In genomic region chr22:24137595-24137994, GRCh38 we compare ENCODE assay signal across 17 cellular contexts. TPM values are rescaled to one million over a fixed set of nuclear protein-coding genes. Genes with fewer than 3 reads are reported as not detected.
DNase-seq lines count a peak whose midpoint lies in the region; TF ChIP-seq lines count a peak whose summit lies in the region.
"Had no signal": no experiment of that assay in that cellular context is flagged by ENCODE, and none has a peak within 500 bp of the region (broad histone marks: within the 10 kb centered on the region; RNA-seq: fewer than 3 reads in every experiment).

No MANE protein-coding gene starts in this region.

- H3K36me3 Mint-ChIP-seq in HFFc6 (ENCODE audit: low read depth) (no peaks in the 10 kb centered on the region), endodermal cell (ENCODE audit: low read depth) (peaks cover 51% of the 10 kb centered on the region)

- no peaks in the 10 kb centered on the region for H3K27me3 ChIP-seq in mesenchymal stem cell (ENCODE audit: control insufficient read depth in 1 of 2, insufficient read depth in 1 of 2, low read length in 2 of 2)
- H3K27me3 ChIP-seq in breast epithelium = no peaks in the 10 kb centered on the region
- H3K27me3 ChIP-seq in endodermal cell (ENCODE audit: control insufficient read depth, insufficient read depth, low read length, poor library complexity, severe bottlenecking) = no peaks in the 10 kb centered on the region
- H3K27me3 ChIP-seq: BE2C had no signal

- H3K27ac ChIP-seq in coronary artery = peak overlapping the region; percentile 26 to 46
- no peak overlapping the region for H3K27ac ChIP-seq in mesenchymal stem cell (ENCODE audit: low read length, poor library complexity, severe bottlenecking)
- H3K27ac ChIP-seq in breast epithelium = peak overlapping the region in 1 of 2 donors; percentile 63
- H3K27ac ChIP-seq in endodermal cell (ENCODE audit: low read depth, low read length) = no peak overlapping the region

- H2BK15ac ChIP-seq in mesenchymal stem cell (ENCODE audit: low read depth, poor library complexity, severe bottlenecking) = no peak overlapping the region

- intact Hi-C loops in breast epithelium (cut with DNase I; ENCODE audit: low total_unique reads) = no loop called here

- H2AFZ ChIP-seq in mesenchymal stem cell (ENCODE audit: low read depth, low read length) = no peak overlapping the region

- H3K14ac ChIP-seq in mesenchymal stem cell (ENCODE audit: low read length in 2 of 2) = no peak overlapping the region

- H3K36me3 ChIP-seq in mesenchymal stem cell (ENCODE audit: control insufficient read depth in 1 of 2, insufficient read depth in 2 of 2, low read depth in 1 of 2, low read length in 2 of 2) (peaks cover 38 to 50% of the 10 kb centered on the region in 2 experiments), breast epithelium (no peaks in the 10 kb centered on the region), endodermal cell (ENCODE audit: control insufficient read depth, insufficient read depth, low read length) (peaks cover 28% of the 10 kb centered on the region)

- no peak overlapping the region for H2BK120ac ChIP-seq in mesenchymal stem cell (ENCODE audit: low read depth, low read length)

- H3K18ac ChIP-seq in mesenchymal stem cell (ENCODE audit: low read depth in 1 of 2, low read length in 2 of 2) = peak overlapping the region in 1 of 2 experiments; percentile 71

- peaks cover 14% of the 10 kb centered on the region for H3K4me1 ChIP-seq in mesenchymal stem cell (ENCODE audit: control insufficient read depth, insufficient read depth, low read depth, low read length)
- no peaks in the 10 kb centered on the region for H3K4me1 ChIP-seq in breast epithelium
- H3K4me1 ChIP-seq in endodermal cell (ENCODE audit: control insufficient read depth, insufficient read depth, low read length) = no peaks in the 10 kb centered on the region

- H2AK5ac ChIP-seq in mesenchymal stem cell (ENCODE audit: low read length, severe bottlenecking) = no peak overlapping the region

- H3K4me3 Mint-ChIP-seq in HFFc6 (no peak overlapping the region), endodermal cell (no peak overlapping the region)
- H3K4me3 Mint-ChIP-seq: activated CD4-positive, alpha-beta T cell treated with anti-CD3 and anti-CD28 coated beads for 36 hours; activated T-cell treated with anti-CD3 and anti-CD28 coated beads, Interleukin-2, amount 50 U/mL, for 24 hours had no signal

- H3K9me3 Mint-ChIP-seq in HFFc6 (no peaks in the 10 kb centered on the region), endodermal cell (no peaks in the 10 kb centered on the region)
- H3K9me3 Mint-ChIP-seq: activated T-cell treated with anti-CD3 and anti-CD28 coated beads, Interleukin-2, amount 50 U/mL, for 24 hours had no signal

- no peak overlapping the region for H3K9ac ChIP-seq in mesenchymal stem cell (ENCODE audit: low read length)
- no peak overlapping the region for H3K9ac ChIP-seq in endodermal cell (ENCODE audit: extremely low read depth, low read length, poor library complexity, severe bottlenecking)

- TF ChIP-seq CTCF in HFFc6 (IDR thresholded peaks at IDR 0.05) = no peak
- no peak for TF ChIP-seq CTCF in coronary artery (IDR thresholded peaks at IDR 0.05)
- TF ChIP-seq CTCF in breast epithelium (IDR thresholded peaks at IDR 0.05) = no peak
- no peak for TF ChIP-seq CTCF in endodermal cell (conservative IDR thresholded peaks at IDR 0.05)

- H3K27me3 Mint-ChIP-seq in HFFc6 (ENCODE audit: insufficient read depth) (peaks cover 2% of the 10 kb centered on the region; the same call in 1 of the 2 replicates), endodermal cell (ENCODE audit: insufficient read depth) (no peaks in the 10 kb centered on the region)
- H3K27me3 Mint-ChIP-seq: activated CD4-positive, alpha-beta T cell treated with anti-CD3 and anti-CD28 coated beads for 36 hours; activated T-cell treated with anti-CD3 and anti-CD28 coated beads, Interleukin-2, amount 50 U/mL, for 24 hours had no signal

- WGBS in mesenchymal stem cell = 67% methylated on average over 2 of the region's 2 CpGs
- 80 to 95% methylated on average over 2 of the region's 2 CpGs for WGBS in endodermal cell (ENCODE audit: insufficient coverage in 1 of 2, insufficient read length in 1 of 2), 2 experiments

- H4K8ac ChIP-seq in mesenchymal stem cell (ENCODE audit: low read length) = no peak overlapping the region

- H3K9me3 ChIP-seq in mesenchymal stem cell (ENCODE audit: control insufficient read depth, low read length) = no peaks in the 10 kb centered on the region
- H3K9me3 ChIP-seq in breast epithelium = no peaks in the 10 kb centered on the region
- no peaks in the 10 kb centered on the region for H3K9me3 ChIP-seq in endodermal cell (ENCODE audit: control insufficient read depth, low read length)
- H3K9me3 ChIP-seq: BE2C had no signal

- peak overlapping the region; percentile 43 for H4K91ac ChIP-seq in mesenchymal stem cell (ENCODE audit: low read length)

- no peak for TF ChIP-seq POLR2A in breast epithelium (IDR thresholded peaks at IDR 0.05)

- H3K79me1 ChIP-seq in mesenchymal stem cell (replicated peaks; ENCODE audit: low read length, poor library complexity, severe bottlenecking) = peaks cover 14% of the 10 kb centered on the region

- peak overlapping the region in 1 of 2 experiments; percentile 81 for H2BK12ac ChIP-seq in mesenchymal stem cell (ENCODE audit: low read length in 2 of 2)

- H3K4me1 Mint-ChIP-seq in HFFc6 (ENCODE audit: low read depth) = peaks cover 35% of the 10 kb centered on the region
- H3K4me1 Mint-ChIP-seq in endodermal cell = no peaks in the 10 kb centered on the region

- H3K4ac ChIP-seq in mesenchymal stem cell (ENCODE audit: low read depth in 1 of 2, low read length in 2 of 2) = peak overlapping the region in 1 of 2 experiments; percentile 64

- DNase-seq in AG08395 (ENCODE audit: low spot score) = peak; percentile 87
- peak; percentile 76 for DNase-seq in HFFc6
- no peak for DNase-seq in coronary artery (ENCODE audit: low spot score)
- DNase-seq in mesenchymal stem cell = peak; percentile 73
- DNase-seq in breast epithelium (ENCODE audit: low spot score in 2 of 2) = no peak
- DNase-seq in DMS114 treated with DMSO at 0.1 percent for 48 hours (lab: John Stamatoyannopoulos, UW; ENCODE audit: unreplicated experiment) = no peak
- DNase-seq in endodermal cell = no peak
- no peak for DNase-seq in Ammon's horn (ENCODE audit: low spot score)
- DNase-seq: activated CD4-positive, alpha-beta T cell treated with anti-CD3 and anti-CD28 coated beads for 36 hours; activated T-cell treated with anti-CD3 and anti-CD28 coated beads, Interleukin-2, amount 50 U/mL, for 24 hours; anterior cingulate cortex; BE2C; NCI-H1092 treated with DMSO at 0.1 percent for 48 hours; NCI-H226; stimulated activated CD4-positive, alpha-beta T cell treated with anti-CD3 and anti-CD28 coated beads, Interleukin-12 subunit alpha, Interleukin-12 subunit beta, amount 100 ng/mL, for 4 hours had no signal

- H3K4me2 ChIP-seq in mesenchymal stem cell (ENCODE audit: low read length, poor library complexity, severe bottlenecking) = no peak overlapping the region

- no peak overlapping the region for H3K23ac ChIP-seq in mesenchymal stem cell (ENCODE audit: low read length in 2 of 2)

- H3K4me3 ChIP-seq in coronary artery = no peak overlapping the region
- H3K4me3 ChIP-seq in mesenchymal stem cell (ENCODE audit: insufficient read depth in 1 of 2, low read depth in 1 of 2, low read length in 2 of 2) = no peak overlapping the region
- H3K4me3 ChIP-seq in breast epithelium = no peak overlapping the region
- H3K4me3 ChIP-seq in endodermal cell (ENCODE audit: low read length) = no peak overlapping the region
- H3K4me3 ChIP-seq: lung had no signal

- no peak overlapping the region for H2BK5ac ChIP-seq in mesenchymal stem cell (ENCODE audit: low read depth, low read length, poor library complexity, severe bottlenecking)

- H3K27ac Mint-ChIP-seq in HFFc6 (peak overlapping the region; percentile 47), endodermal cell (no peak overlapping the region)
- H3K27ac Mint-ChIP-seq: activated CD4-positive, alpha-beta T cell treated with anti-CD3 and anti-CD28 coated beads for 36 hours; activated T-cell treated with anti-CD3 and anti-CD28 coated beads, Interleukin-2, amount 50 U/mL, for 24 hours had no signal

RNA-seq across cellular contexts. Expression of gene SUSD2, which starts 43.7 kb away (rescaled TPM):
- total RNA-seq in HFFc6 (2021; fragmentation: NEBNext Ultra II Directional; extraction: Animal tissue kit (Norgen Biotek cat#: 25700)) = under 1 TPM; 0.11 to 0.24 (median 0.19) TPM
- 19.4 TPM for polyA plus RNA-seq in mesenchymal stem cell (2013, experiment 1 of 2)
- polyA plus RNA-seq in mesenchymal stem cell (2013, experiment 2 of 2) = 19.1 TPM
- total RNA-seq in breast epithelium (1 to 10 TPM in 2 of 3 donors, under 1 TPM in 1; 0.80 to 7.9 (median 5.6) TPM), endodermal cell (1 to 10 TPM in 1 of 2 donors, under 1 TPM in 1; 0.40 to 1.6 TPM)
- 2.9 TPM for polyA plus RNA-seq in endodermal cell (2013, experiment 1 of 2)
- polyA plus RNA-seq in endodermal cell (2013, experiment 2 of 2) = 2.2 TPM
- total RNA-seq: G401 had no signal

Comparison
In these comparisons a context has a peak if more than half of its experiments do, and no peak if none do; other contexts are left out.
1. DNase-seq: peak in AG08395 (single experiment), HFFc6 (single experiment) and mesenchymal stem cell (single experiment); none in coronary artery (single experiment), breast epithelium (0 of 2), DMS114 treated with DMSO at 0.1 percent for 48 hours (single experiment), endodermal cell (single experiment) and Ammon's horn (single experiment).
2. H3K27ac ChIP-seq: peak in coronary artery (2 of 2); none in mesenchymal stem cell (single experiment) and endodermal cell (single experiment).